23 cellular contexts compared by ENCODE assay signal in genomic region chr15:50163719-50164410, GRCh38. TPM values are rescaled to one million over a fixed set of nuclear protein-coding genes. Genes with fewer than 3 reads are reported as not detected.
DNase-seq lines count a peak whose midpoint lies in the region; ATAC-seq, FAIRE-seq and TF ChIP-seq lines count a peak whose summit lies in the region.
"Had no signal": no experiment of that assay in that cellular context is flagged by ENCODE, and none has a peak within 500 bp of the region (broad histone marks: within the 10 kb centered on the region; RNA-seq: fewer than 3 reads in every experiment).

No MANE protein-coding gene starts in this region.

- H3K79me2 ChIP-seq in astrocyte (ENCODE audit: insufficient read depth, low read length): no peaks in the 10 kb centered on the region

- no peak overlapping the region for H3K27ac ChIP-seq in astrocyte (ENCODE audit: low read depth, low read length)
- no peak overlapping the region for H3K27ac ChIP-seq in left ventricle myocardium inferior (replicated peaks)
- H3K27ac ChIP-seq: colonic mucosa, transverse colon had no signal

- H3K9ac ChIP-seq in astrocyte (ENCODE audit: low read length): no peak overlapping the region

- H3K9me3 ChIP-seq in astrocyte (ENCODE audit: insufficient read depth, low read depth, low read length) (no peaks in the 10 kb centered on the region), left ventricle myocardium inferior (replicated peaks) (peaks cover 4% of the 10 kb centered on the region)
- H3K9me3 ChIP-seq: colonic mucosa, transverse colon had no signal

- H3K36me3 ChIP-seq in astrocyte (ENCODE audit: insufficient read depth, low read length) (no peaks in the 10 kb centered on the region), left ventricle myocardium inferior (no peaks in the 10 kb centered on the region)
- H3K36me3 ChIP-seq: colonic mucosa, transverse colon had no signal

- no peak for TF ChIP-seq POLR2A in NB4 (IDR thresholded peaks at IDR 0.05; ENCODE audit: extremely low read depth, insufficient read length)

- H2AFZ ChIP-seq in astrocyte (ENCODE audit: low read depth, low read length): no peak overlapping the region

- H3K4me3 Mint-ChIP-seq in HFFc6 (no peak overlapping the region), astrocyte (ENCODE audit: unreplicated experiment) (peak overlapping the region; percentile 12)
- no peak overlapping the region for H3K4me3 Mint-ChIP-seq in stimulated activated naive B cell treated with anti-CD40 and anti-IgM and Interleukin-4, amounts not matched to agents 10 μg/mL and 1 μg/mL and 100 μg/mL, for 72 hours
- H3K4me3 Mint-ChIP-seq: IgD-negative memory B cell; T-helper 1 cell treated with Interleukin-12 subunit alpha and Interleukin-12 subunit beta and Interleukin-4 antibody, amounts not matched to agents 30 μg/mL and 1 μg/mL, for 36 hours had no signal

- DNase-seq in HFFc6 (no peak), NB4 (ENCODE audit: low read depth) (peak; percentile 61), astrocyte (ENCODE audit: low read depth) (peak; percentile 35), NCI-H1048 (lab: John Stamatoyannopoulos, UW) (no peak), left ventricle myocardium inferior (no peak)
- no peak for DNase-seq in stimulated activated naive B cell treated with anti-CD40 and anti-IgM and Interleukin-4, amounts not matched to agents 10 μg/mL and 1 μg/mL and 100 μg/mL, for 72 hours
- DNase-seq: activated CD4-positive, alpha-beta T cell treated with anti-CD3 and anti-CD28 coated beads, Interleukin-2, amount 50 U/mL, for 4 hours; activated effector memory CD4-positive, alpha-beta T cell treated with Interleukin-2 at 50 U/mL for 16 hours; colonic mucosa; COR-L47; glutamatergic neuron; left colon; NCI-H1092; NCI-H2029 treated with DMSO at 0.1 percent for 48 hours; NCI-H510A; stimulated activated CD4-positive, alpha-beta T cell treated with anti-CD3 and anti-CD28 coated beads, Interleukin-1b, Interleukin-23, amount 100 ng/mL, for 48 hours; stimulated activated naive CD4-positive, alpha-beta T cell treated with Interleukin-2 at 50 U/mL for 16 hours; transverse colon had no signal

- peak; percentile 80 to 81 for ATAC-seq in stimulated activated naive B cell treated with anti-CD40 and anti-IgM and Interleukin-4, amounts not matched to agents 10 μg/mL and 1 μg/mL and 100 μg/mL, for 72 hours (replicated peaks)
- ATAC-seq in GM21529 (IDR thresholded peaks at IDR 0.05; ENCODE audit: unreplicated experiment): no peak

- peaks cover 62% of the 10 kb centered on the region for H3K4me1 Mint-ChIP-seq in HFFc6 (ENCODE audit: low read depth)
- peaks cover 6% of the 10 kb centered on the region for H3K4me1 Mint-ChIP-seq in astrocyte (ENCODE audit: low read depth, unreplicated experiment)
- H3K4me1 Mint-ChIP-seq in stimulated activated naive B cell treated with anti-CD40 and anti-IgM and Interleukin-4, amounts not matched to agents 10 μg/mL and 1 μg/mL and 100 μg/mL, for 72 hours: peaks cover 7 to 9% of the 10 kb centered on the region in 2 donors
- H3K4me1 Mint-ChIP-seq: IgD-negative memory B cell had no signal

- TF ChIP-seq CTCF in HFFc6 (IDR thresholded peaks at IDR 0.05) (no peak), NB4 (IDR thresholded peaks at IDR 0.05; ENCODE audit: low read depth, low read length) (no peak), astrocyte (IDR thresholded peaks at IDR 0.05; ENCODE audit: insufficient read depth, low read depth, low read length) (no peak), left ventricle myocardium inferior (IDR thresholded peaks at IDR 0.05; ENCODE audit: borderline replicate concordance) (no peak)

- no peak overlapping the region for H3K4me3 ChIP-seq in NB4 (ENCODE audit: low read depth, low read length)
- no peak overlapping the region for H3K4me3 ChIP-seq in astrocyte (ENCODE audit: insufficient read depth, low read depth, low read length)
- H3K4me3 ChIP-seq in left ventricle myocardium inferior: no peak overlapping the region
- H3K4me3 ChIP-seq: colonic mucosa, transverse colon had no signal

- no peaks in the 10 kb centered on the region for H4K20me1 ChIP-seq in astrocyte (ENCODE audit: insufficient read depth, low read length)

- peaks cover 14% of the 10 kb centered on the region for H3K9me3 Mint-ChIP-seq in HFFc6
- peaks cover 4% of the 10 kb centered on the region for H3K9me3 Mint-ChIP-seq in astrocyte (ENCODE audit: unreplicated experiment)
- H3K9me3 Mint-ChIP-seq in stimulated activated naive B cell treated with anti-CD40 and anti-IgM and Interleukin-4, amounts not matched to agents 10 μg/mL and 1 μg/mL and 100 μg/mL, for 72 hours: peaks cover 2 to 9% of the 10 kb centered on the region in 2 donors

- FAIRE-seq in astrocyte (lab: Jason Lieb, UNC): no peak

- peaks cover 10% of the 10 kb centered on the region for H3K4me1 ChIP-seq in astrocyte (ENCODE audit: insufficient read depth, low read length)
- H3K4me1 ChIP-seq in left ventricle myocardium inferior: no peaks in the 10 kb centered on the region
- H3K4me1 ChIP-seq: colonic mucosa had no signal

- no peak overlapping the region for H3K4me2 ChIP-seq in astrocyte (ENCODE audit: low read length)

- intact Hi-C loops in left ventricle myocardium inferior (cut with micrococcal nuclease): no loop called here

- H3K27me3 ChIP-seq in astrocyte (ENCODE audit: insufficient read depth, low read length) (no peaks in the 10 kb centered on the region), left ventricle myocardium inferior (ENCODE audit: low read depth) (peaks cover 12% of the 10 kb centered on the region)
- H3K27me3 ChIP-seq: colonic mucosa, transverse colon had no signal

- H3K27ac Mint-ChIP-seq in HFFc6 (peak overlapping the region; percentile 47; the same call in 1 of the 2 replicates), astrocyte (ENCODE audit: unreplicated experiment) (no peak overlapping the region)
- H3K27ac Mint-ChIP-seq in stimulated activated naive B cell treated with anti-CD40 and anti-IgM and Interleukin-4, amounts not matched to agents 10 μg/mL and 1 μg/mL and 100 μg/mL, for 72 hours: no peak overlapping the region
- H3K27ac Mint-ChIP-seq: IgD-negative memory B cell; progenitor cell of endocrine pancreas; T-helper 1 cell treated with Interleukin-12 subunit alpha and Interleukin-12 subunit beta and Interleukin-4 antibody, amounts not matched to agents 30 μg/mL and 1 μg/mL, for 36 hours had no signal

- H3K27me3 Mint-ChIP-seq in HFFc6 (ENCODE audit: insufficient read depth): peaks cover 3% of the 10 kb centered on the region; the same call in 1 of the 2 replicates
- no peaks in the 10 kb centered on the region for H3K27me3 Mint-ChIP-seq in astrocyte (ENCODE audit: low read depth, unreplicated experiment)
- peaks cover 6 to 20% of the 10 kb centered on the region in 2 donors for H3K27me3 Mint-ChIP-seq in stimulated activated naive B cell treated with anti-CD40 and anti-IgM and Interleukin-4, amounts not matched to agents 10 μg/mL and 1 μg/mL and 100 μg/mL, for 72 hours
- H3K27me3 Mint-ChIP-seq: progenitor cell of endocrine pancreas had no signal

- peaks cover 25% of the 10 kb centered on the region for H3K36me3 Mint-ChIP-seq in HFFc6 (ENCODE audit: low read depth)
- no peaks in the 10 kb centered on the region for H3K36me3 Mint-ChIP-seq in astrocyte (ENCODE audit: low read depth, unreplicated experiment)
- peaks cover 0 to 4% of the 10 kb centered on the region in 2 donors for H3K36me3 Mint-ChIP-seq in stimulated activated naive B cell treated with anti-CD40 and anti-IgM and Interleukin-4, amounts not matched to agents 10 μg/mL and 1 μg/mL and 100 μg/mL, for 72 hours

RNA-seq across cellular contexts. Expression of gene SLC27A2, which starts 18.1 kb away (rescaled TPM):
- 1 to 10 TPM in 5 of 6 experiments, under 1 TPM in 1; 0.87 to 2.0 (median 1.3) TPM for total RNA-seq in HFFc6 (2021; fragmentation: NEBNext Ultra II Directional; extraction: Animal tissue kit (Norgen Biotek cat#: 25700))
- total RNA-seq in astrocyte (0.82 TPM in 1 of 2 replicates, not detected in the other), left ventricle myocardium inferior (not detected)
- total RNA-seq: Right ventricle myocardium inferior had no signal

RNA-seq across cellular contexts. Expression of gene ATP8B4, which starts 44.8 kb away (rescaled TPM):
- total RNA-seq in HFFc6 (2021; fragmentation: NEBNext Ultra II Directional; extraction: Animal tissue kit (Norgen Biotek cat#: 25700)): 1 to 10 TPM in 2 of 6 experiments, under 1 TPM in 4; 0.31 to 1.6 (median 0.91) TPM
- total RNA-seq in astrocyte (0.23 and 0.31 TPM in 2 replicates), left ventricle myocardium inferior (2.5 TPM)

Comparison
In these comparisons a context has a peak if more than half of its experiments do, and no peak if none do; other contexts are left out.
1. DNase-seq: peak in NB4 (single experiment) and astrocyte (single experiment); none in HFFc6 (single experiment), stimulated activated naive B cell treated with anti-CD40 and anti-IgM and Interleukin-4, amounts not matched to agents 10 μg/mL and 1 μg/mL and 100 μg/mL, for 72 hours (single experiment), NCI-H1048 (single experiment) and left ventricle myocardium inferior (single experiment).